Comparison of ENCODE assay signal across 10 cellular contexts in the genomic region with DNA sequence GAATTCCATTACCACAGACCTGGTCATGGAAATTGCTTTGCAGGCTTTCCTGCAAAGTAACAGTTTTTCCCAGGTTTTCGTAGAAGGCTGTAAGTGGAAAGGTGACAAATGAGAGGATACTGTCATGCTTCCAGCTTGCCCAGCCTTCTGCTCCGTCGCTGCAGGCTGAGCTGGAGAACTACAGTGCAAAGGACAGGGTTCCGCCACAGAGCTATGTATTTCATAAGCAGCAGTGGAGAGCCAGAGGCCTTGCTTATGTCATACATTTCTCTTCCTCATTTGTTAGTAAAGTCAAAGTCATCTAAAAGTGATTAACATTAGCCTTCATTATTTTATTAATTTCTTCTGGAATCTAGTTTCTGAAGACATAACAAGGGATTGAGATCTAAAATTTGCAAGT.
DNase-seq lines count a peak whose midpoint lies in the region; ATAC-seq, FAIRE-seq and TF ChIP-seq lines count a peak whose summit lies in the region.
"Had no signal": no experiment of that assay in that cellular context is flagged by ENCODE, and none has a peak within 500 bp of the region (broad histone marks: within the 10 kb centered on the region; RNA-seq: fewer than 3 reads in every experiment).

No MANE protein-coding gene starts in this region.

- TF ChIP-seq POLR2A in uterus (IDR thresholded peaks at IDR 0.05), result no peak

- H3K4me1 ChIP-seq in SJCRH30 (peaks cover 73% of the 10 kb centered on the region), right cardiac atrium (ENCODE audit: control insufficient read depth, insufficient read depth, low read length) (peaks cover 6% of the 10 kb centered on the region), small intestine (ENCODE audit: control insufficient read depth in 2 of 2, insufficient read depth in 1 of 2, low read depth in 1 of 2, low read length in 1 of 2) (peaks cover 10 to 23% of the 10 kb centered on the region in 2 donors), uterus (peaks cover 0 to 15% of the 10 kb centered on the region in 2 donors)

- peak overlapping the region; percentile 78 for H3K27ac ChIP-seq in SJCRH30
- H3K27ac ChIP-seq in right cardiac atrium (ENCODE audit: low read length), result no peak overlapping the region
- H3K27ac ChIP-seq in small intestine (ENCODE audit: low read depth in 1 of 2, low read length in 1 of 2), result peak overlapping the region in 1 of 2 donors; percentile 61
- peak overlapping the region in 1 of 2 donors; percentile 39 for H3K27ac ChIP-seq in uterus
- H3K27ac ChIP-seq: neural progenitor cell had no signal

- DNase-seq in MV-4-11 (lab: John Stamatoyannopoulos, UW) (peak; percentile 84), SJCRH30 (no peak), right cardiac atrium (no peak), small intestine (peak; percentile 80), uterus (no peak)
- DNase-seq: activated CD4-positive, CD25-positive, alpha-beta regulatory T cell treated with anti-CD3 and anti-CD28 coated beads, Interleukin-2, amount 50 U/mL, for 72 hours; H9 had no signal

- ATAC-seq in right cardiac atrium (peak; percentile 45 to 49), HG02884 (IDR thresholded peaks at IDR 0.05; ENCODE audit: unreplicated experiment) (no peak), HG03342 (IDR thresholded peaks at IDR 0.05; ENCODE audit: unreplicated experiment) (no peak)

- no peak overlapping the region for H3K4me3 ChIP-seq in SJCRH30
- no peak overlapping the region for H3K4me3 ChIP-seq in right cardiac atrium (ENCODE audit: low read length)
- H3K4me3 ChIP-seq in small intestine (ENCODE audit: low read depth in 1 of 2, low read length in 2 of 2), result no peak overlapping the region
- H3K4me3 ChIP-seq in uterus, result no peak overlapping the region
- H3K4me3 ChIP-seq: neural progenitor cell had no signal

- WGBS in right cardiac atrium, result 74% methylated on average over 4 of the region's 4 CpGs
- WGBS in small intestine, 3 donors, result 46 to 69% (median 49%) methylated on average over 4 of the region's 4 CpGs

- no peaks in the 10 kb centered on the region for H3K9me3 ChIP-seq in SJCRH30 (replicated peaks)
- no peaks in the 10 kb centered on the region for H3K9me3 ChIP-seq in right cardiac atrium (ENCODE audit: control insufficient read depth, low read length)
- H3K9me3 ChIP-seq in small intestine (ENCODE audit: control insufficient read depth, low read depth), result no peaks in the 10 kb centered on the region
- no peaks in the 10 kb centered on the region for H3K9me3 ChIP-seq in uterus

- H3K27me3 ChIP-seq in SJCRH30 (no peaks in the 10 kb centered on the region), right cardiac atrium (ENCODE audit: control insufficient read depth, insufficient read depth) (no peaks in the 10 kb centered on the region), small intestine (ENCODE audit: control insufficient read depth in 2 of 2, insufficient read depth in 2 of 2, low read length in 2 of 2) (no peaks in the 10 kb centered on the region), uterus (no peaks in the 10 kb centered on the region)
- H3K27me3 ChIP-seq: neural progenitor cell had no signal

- intact Hi-C loops in right cardiac atrium (cut with DNase I) (no loop called here), uterus (cut with DNase I; ENCODE audit: low total_unique reads) (no loop called here)

- no peak for FAIRE-seq in small intestine (lab: Jason Lieb, UNC)

- H3K36me3 ChIP-seq in SJCRH30 (peaks cover 14% of the 10 kb centered on the region), small intestine (ENCODE audit: control insufficient read depth in 2 of 2, insufficient read depth in 2 of 2, low read length in 2 of 2) (no peaks in the 10 kb centered on the region), uterus (no peaks in the 10 kb centered on the region)
- H3K36me3 ChIP-seq: neural progenitor cell had no signal

- no peak for TF ChIP-seq CTCF in uterus (IDR thresholded peaks at IDR 0.05)

Comparison
In these comparisons a context has a peak if more than half of its experiments do, and no peak if none do; other contexts are left out.
1. DNase-seq: peak in MV-4-11 (single experiment) and small intestine (single experiment); none in SJCRH30 (0 of 2), right cardiac atrium (0 of 3) and uterus (0 of 2).
2. ATAC-seq: peak in right cardiac atrium (2 of 2); none in HG02884 (single experiment) and HG03342 (single experiment).